ENCODE assay signal across 10 cellular contexts in the genomic region with DNA sequence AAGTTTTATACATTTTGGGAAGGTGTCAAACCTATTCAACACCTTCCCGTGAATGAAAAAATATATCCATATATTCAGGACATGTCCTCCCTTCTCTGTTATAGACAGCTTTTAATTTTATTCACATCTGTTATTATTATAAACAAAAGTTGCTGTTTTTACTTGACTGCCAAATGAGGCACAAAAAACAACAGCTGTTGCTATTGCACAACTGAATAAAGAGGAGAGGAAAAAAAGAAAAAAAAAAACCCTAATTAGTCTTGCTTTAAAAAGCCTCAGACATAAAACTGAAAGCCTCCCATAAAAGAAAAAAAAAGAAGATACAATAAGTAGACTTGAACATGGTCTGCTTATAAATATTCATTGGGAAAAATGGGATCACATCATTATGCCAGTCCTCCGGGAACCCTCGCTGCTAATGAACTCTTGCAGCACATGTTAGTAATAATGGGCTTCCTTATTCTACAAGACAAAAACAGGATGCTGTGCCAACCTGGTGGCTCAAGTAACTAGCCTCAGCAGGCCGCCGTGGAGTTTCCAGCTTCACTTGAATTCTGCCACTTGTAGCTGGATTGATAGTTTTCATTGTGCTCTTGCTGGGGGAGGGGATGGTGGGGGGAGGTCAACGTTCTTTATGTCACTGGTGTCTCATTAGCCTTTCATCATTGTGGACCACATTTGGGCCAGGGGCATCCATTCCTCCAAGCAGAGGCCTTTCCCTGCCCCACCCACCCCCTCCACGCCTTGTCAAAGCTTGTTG.
DNase-seq lines count a peak whose midpoint lies in the region; ATAC-seq lines count a peak whose summit lies in the region.
"Had no signal": no experiment of that assay in that cellular context is flagged by ENCODE, and none has a peak within 500 bp of the region (broad histone marks: within the 10 kb centered on the region; RNA-seq: fewer than 3 reads in every experiment).

No MANE protein-coding gene starts in this region.

- ATAC-seq in right cardiac atrium = peak in 1 of 2 donors; percentile 25
- ATAC-seq: Panc1, right lobe of liver had no signal

- H3K27ac ChIP-seq in right cardiac atrium (ENCODE audit: low read length) = no peak overlapping the region
- no peak overlapping the region for H3K27ac ChIP-seq in substantia nigra (ENCODE audit: low read depth, low read length, poor library complexity, severe bottlenecking)
- H3K27ac ChIP-seq: esophagus muscularis mucosa, right lobe of liver had no signal

- H3K4me3 ChIP-seq in right cardiac atrium (ENCODE audit: low read length) = no peak overlapping the region
- H3K4me3 ChIP-seq: esophagus muscularis mucosa, right lobe of liver had no signal

- no peaks in the 10 kb centered on the region for H3K9me3 ChIP-seq in right cardiac atrium (ENCODE audit: control insufficient read depth, low read length)
- H3K9me3 ChIP-seq: esophagus muscularis mucosa, right lobe of liver had no signal

- intact Hi-C loops in right cardiac atrium (cut with DNase I) = no loop called here

- peaks cover 2% of the 10 kb centered on the region for H3K4me1 ChIP-seq in right cardiac atrium (ENCODE audit: control insufficient read depth, insufficient read depth, low read length)
- H3K4me1 ChIP-seq: right lobe of liver had no signal

- WGBS in right cardiac atrium = 46% methylated on average over 7 of the region's 7 CpGs

- no peaks in the 10 kb centered on the region for H3K27me3 ChIP-seq in right cardiac atrium (ENCODE audit: control insufficient read depth, insufficient read depth)
- H3K27me3 ChIP-seq: esophagus muscularis mucosa, right lobe of liver had no signal

- DNase-seq in M059J (ENCODE audit: low read depth) (peak; percentile 30), amygdala (lab: John Stamatoyannopoulos, UW) (peak in 44 of 56 donors; percentile 11 to 82 (median 36)), right cardiac atrium (peak; percentile 27 to 60 (median 50)), substantia nigra (lab: John Stamatoyannopoulos, UW) (peak in 27 of 49 donors; percentile 1 to 51 (median 13)), NCI-H2081 treated with DMSO at 0.1 percent for 48 hours (lab: John Stamatoyannopoulos, UW) (no peak), NCI-H2227 (lab: John Stamatoyannopoulos, UW; ENCODE audit: unreplicated experiment) (no peak), NCI-H2081 (lab: John Stamatoyannopoulos, UW) (no peak)
- DNase-seq: right lobe of liver had no signal

Comparison
In these comparisons a context has a peak if more than half of its experiments do, and no peak if none do; other contexts are left out.
1. DNase-seq: peak in M059J (single experiment), amygdala (44 of 56), right cardiac atrium (3 of 3) and substantia nigra (27 of 49); none in NCI-H2081 treated with DMSO at 0.1 percent for 48 hours (single experiment), NCI-H2227 (single experiment) and NCI-H2081 (0 of 2).